8 cellular contexts compared by ENCODE assay signal in the genomic region with DNA sequence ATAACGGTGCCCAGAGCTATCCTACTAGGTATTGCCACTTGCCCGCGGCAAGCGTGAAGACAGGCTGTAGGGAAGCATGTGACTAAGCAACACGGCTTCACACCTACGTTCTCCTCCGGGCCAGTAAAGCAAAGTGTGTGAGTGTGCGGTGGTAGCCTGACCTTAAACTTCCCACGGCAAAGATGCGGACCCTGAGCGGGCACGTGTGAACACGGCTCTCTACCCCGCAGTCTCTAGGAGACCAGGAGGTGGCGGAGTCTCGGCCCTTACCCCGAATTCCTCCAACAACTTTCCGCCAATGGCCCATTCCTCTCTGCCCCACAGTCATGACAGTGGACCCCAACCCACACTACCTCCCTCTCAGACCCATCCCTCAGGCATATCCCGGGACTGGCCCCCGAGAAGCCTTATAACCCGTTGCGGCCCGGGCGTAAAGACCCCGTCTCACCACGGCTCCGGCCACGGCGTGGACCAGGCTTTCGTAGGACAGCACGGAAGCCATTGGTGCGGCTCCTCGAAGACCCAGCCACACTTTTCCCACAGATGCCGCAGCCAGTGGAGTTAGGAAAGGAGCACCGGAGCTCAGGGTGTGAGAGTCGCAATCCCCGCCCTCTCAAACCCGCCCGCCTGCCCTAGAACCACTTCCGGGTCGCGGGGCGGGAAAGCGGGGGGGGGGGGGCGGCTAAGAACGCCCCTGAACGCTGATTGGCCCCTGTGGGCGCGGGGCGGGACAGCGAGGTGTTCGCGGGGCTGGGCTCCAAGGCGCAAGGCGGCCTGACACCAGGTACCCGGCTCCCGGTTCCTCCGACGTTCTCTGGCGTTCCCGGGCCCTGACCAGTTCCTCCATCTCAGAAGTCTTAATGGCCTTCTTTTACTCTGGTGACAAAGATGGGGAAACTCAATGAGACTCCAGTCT. TPM values are rescaled to one million over a fixed set of nuclear protein-coding genes. Genes with fewer than 3 reads are reported as not detected.
DNase-seq lines count a peak whose midpoint lies in the region; ATAC-seq and TF ChIP-seq lines count a peak whose summit lies in the region.

A gene with protein sequence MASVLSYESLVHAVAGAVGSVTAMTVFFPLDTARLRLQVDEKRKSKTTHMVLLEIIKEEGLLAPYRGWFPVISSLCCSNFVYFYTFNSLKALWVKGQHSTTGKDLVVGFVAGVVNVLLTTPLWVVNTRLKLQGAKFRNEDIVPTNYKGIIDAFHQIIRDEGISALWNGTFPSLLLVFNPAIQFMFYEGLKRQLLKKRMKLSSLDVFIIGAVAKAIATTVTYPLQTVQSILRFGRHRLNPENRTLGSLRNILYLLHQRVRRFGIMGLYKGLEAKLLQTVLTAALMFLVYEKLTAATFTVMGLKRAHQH (minus strand): TSS at position 600 of the 916 bp plus-strand sequence. CDS start 98 bp downstream, at position 502.

- no peaks in the 10 kb centered on the region for H3K9me3 Mint-ChIP-seq in activated CD8-positive, alpha-beta memory T cell treated with anti-CD3 and anti-CD28 coated beads, Interleukin-2, amount 10 ng/mL, durations not matched to agents 7 days and 5 days (ENCODE audit: low read depth)
- no peaks in the 10 kb centered on the region for H3K9me3 Mint-ChIP-seq in endothelial cell (ENCODE audit: unreplicated experiment)

- peak within 1 kb of the TSS; percentile 89 for H3K4me3 Mint-ChIP-seq in activated CD8-positive, alpha-beta memory T cell treated with anti-CD3 and anti-CD28 coated beads, Interleukin-2, amount 10 ng/mL, durations not matched to agents 7 days and 5 days
- peak within 1 kb of the TSS; percentile 99 for H3K4me3 Mint-ChIP-seq in endothelial cell (ENCODE audit: unreplicated experiment)

- H3K27ac ChIP-seq in HUES48 (ENCODE audit: low read depth, low read length) (peak within 1 kb of the TSS; percentile 83), mesodermal cell (ENCODE audit: low read depth, low read length, severe bottlenecking) (peak within 1 kb of the TSS; percentile 78)

- DNase-seq in CD1c-positive myeloid dendritic cell (ENCODE audit: extremely low spot score) = peak; percentile 92
- peak; percentile 80 for DNase-seq in NOMO-1 treated with DMSO at 0.1 percent for 48 hours (lab: John Stamatoyannopoulos, UW; ENCODE audit: unreplicated experiment)
- peak; percentile 92 for DNase-seq in activated CD8-positive, alpha-beta memory T cell treated with anti-CD3 and anti-CD28 coated beads, Interleukin-2, amount 10 ng/mL, durations not matched to agents 7 days and 5 days
- DNase-seq in endothelial cell (ENCODE audit: low spot score) = peak; percentile 81
- peak; percentile 56 for DNase-seq in stimulated activated CD8-positive, alpha-beta memory T cell treated with anti-CD3 and anti-CD28 coated beads, Interleukin-15, amount 100 ng/mL, for 24 hours (ENCODE audit: low read depth)

- H3K27ac Mint-ChIP-seq in activated CD8-positive, alpha-beta memory T cell treated with anti-CD3 and anti-CD28 coated beads, Interleukin-2, amount 10 ng/mL, durations not matched to agents 7 days and 5 days = peak within 1 kb of the TSS; percentile 91
- peak within 1 kb of the TSS; percentile 75 for H3K27ac Mint-ChIP-seq in endothelial cell (ENCODE audit: unreplicated experiment)

- H3K9ac ChIP-seq in HUES48 (ENCODE audit: low read depth, low read length) = peak within 1 kb of the TSS; percentile 53

- H3K9me3 ChIP-seq in HUES48 (ENCODE audit: control insufficient read depth, insufficient read depth, low read length) = no peaks in the 10 kb centered on the region
- no peaks in the 10 kb centered on the region for H3K9me3 ChIP-seq in mesodermal cell (ENCODE audit: control insufficient read depth, low read length)

- ATAC-seq in GM19452 (IDR thresholded peaks at IDR 0.05; ENCODE audit: unreplicated experiment) = peak; percentile 59
- peak; percentile 95 for ATAC-seq in activated CD8-positive, alpha-beta memory T cell treated with anti-CD3 and anti-CD28 coated beads, Interleukin-2, amount 10 ng/mL, durations not matched to agents 7 days and 5 days

- peaks cover 21% of the 10 kb centered on the region for H3K36me3 Mint-ChIP-seq in activated CD8-positive, alpha-beta memory T cell treated with anti-CD3 and anti-CD28 coated beads, Interleukin-2, amount 10 ng/mL, durations not matched to agents 7 days and 5 days
- peaks cover 8% of the 10 kb centered on the region for H3K36me3 Mint-ChIP-seq in endothelial cell (ENCODE audit: low read depth, unreplicated experiment)

- H3K36me3 ChIP-seq in HUES48 (ENCODE audit: control insufficient read depth, insufficient read depth, low read length) (peaks cover 22% of the 10 kb centered on the region), mesodermal cell (ENCODE audit: control insufficient read depth, insufficient read depth, low read length) (peaks cover 33% of the 10 kb centered on the region)

- CTCF ChIA-PET in activated CD8-positive, alpha-beta memory T cell treated with anti-CD3 and anti-CD28 coated beads, Interleukin-2, amount 10 ng/mL, durations not matched to agents 7 days and 5 days (lab: Charles Lee) = interaction anchor here (0.6 to 2.3 kb wide), 9 partner anchors 12 to 908 kb away, joined by 3 to 11 read pairs (median 4); a partner anchor contains a TSS

- WGBS in mesodermal cell (ENCODE audit: insufficient coverage in 2 of 2), 2 experiments = 0 to 1% methylated on average over 37 to 44 of the region's 61 CpGs

- TF ChIP-seq CTCF in endothelial cell (IDR thresholded peaks at IDR 0.05; ENCODE audit: unreplicated experiment) = no peak

- H3K27me3 ChIP-seq in HUES48 (ENCODE audit: control insufficient read depth, insufficient read depth, low read length) = no peaks in the 10 kb centered on the region

- H3K4me1 ChIP-seq in HUES48 (ENCODE audit: control insufficient read depth, insufficient read depth, low read length) (peaks cover 8% of the 10 kb centered on the region), mesodermal cell (ENCODE audit: control insufficient read depth, insufficient read depth, low read length, poor library complexity, severe bottlenecking) (peaks cover 5% of the 10 kb centered on the region)

- peak within 1 kb of the TSS; percentile 84 for H3K4me3 ChIP-seq in HUES48 (ENCODE audit: low read depth, low read length)
- H3K4me3 ChIP-seq in mesodermal cell (ENCODE audit: extremely low read depth, insufficient read depth, low read length, poor library complexity, severe bottlenecking) = peak within 1 kb of the TSS; percentile 80

- no peaks in the 10 kb centered on the region for H3K27me3 Mint-ChIP-seq in activated CD8-positive, alpha-beta memory T cell treated with anti-CD3 and anti-CD28 coated beads, Interleukin-2, amount 10 ng/mL, durations not matched to agents 7 days and 5 days
- no peaks in the 10 kb centered on the region for H3K27me3 Mint-ChIP-seq in endothelial cell (ENCODE audit: unreplicated experiment)

- peaks cover 30% of the 10 kb centered on the region for H3K4me1 Mint-ChIP-seq in activated CD8-positive, alpha-beta memory T cell treated with anti-CD3 and anti-CD28 coated beads, Interleukin-2, amount 10 ng/mL, durations not matched to agents 7 days and 5 days
- H3K4me1 Mint-ChIP-seq in endothelial cell (ENCODE audit: unreplicated experiment) = peaks cover 28% of the 10 kb centered on the region

RNA-seq across cellular contexts. Expression of the gene that starts here (rescaled TPM):
- 10 to 100 TPM; 19.0 to 24.5 TPM for total RNA-seq in activated CD8-positive, alpha-beta memory T cell treated with anti-CD3 and anti-CD28 coated beads, Interleukin-2, amount 10 ng/mL, durations not matched to agents 7 days and 5 days
- 18.1 TPM for total RNA-seq in endothelial cell (ENCODE audit: unreplicated experiment)
- 37.0 TPM for polyA plus RNA-seq in mesodermal cell (2013, experiment 1 of 2)
- polyA plus RNA-seq in mesodermal cell (2013, experiment 2 of 2) = 36.0 TPM

Comparison
In these comparisons a context has a peak if more than half of its experiments do, and no peak if none do; other contexts are left out.
1. Peak in every context shown above with its lines: DNase-seq, ATAC-seq, H3K4me3 ChIP-seq and H3K27ac ChIP-seq.